In genomic region chr5:102223542-102224444, GRCh38 we compare ENCODE assay signal across 9 cellular contexts.
DNase-seq lines count a peak whose midpoint lies in the region; ATAC-seq, FAIRE-seq and TF ChIP-seq lines count a peak whose summit lies in the region.
"Had no signal": no experiment of that assay in that cellular context is flagged by ENCODE, and none has a peak within 500 bp of the region (broad histone marks: within the 10 kb centered on the region; RNA-seq: fewer than 3 reads in every experiment).

No MANE protein-coding gene starts in this region.

- no peak overlapping the region for H3K9ac ChIP-seq in keratinocyte (ENCODE audit: control insufficient read depth, extremely low read depth, insufficient read depth, low read length)

- dilution Hi-C loops in keratinocyte (cut with MboI; ENCODE audit: extremely low pct_ligation_motif_present, low sequenced_read_pairs): no loop called here

- no peak overlapping the region for H2AFZ ChIP-seq in keratinocyte (ENCODE audit: control insufficient read depth, low read length)

- no peaks in the 10 kb centered on the region for H3K79me2 ChIP-seq in keratinocyte (ENCODE audit: control insufficient read depth, insufficient read depth, low read length)

- TF ChIP-seq CTCF in keratinocyte (optimal IDR thresholded peaks at IDR 0.05 in 1 of 3, IDR thresholded peaks at IDR 0.05 in 1 of 3, conservative IDR thresholded peaks at IDR 0.05 in 1 of 3; ENCODE audit: extremely low read depth in 1 of 3, insufficient read depth in 2 of 3, low read length in 3 of 3): peak in 2 of 3 experiments; percentile 25 to 40
- TF ChIP-seq CTCF in thyroid gland (IDR thresholded peaks at IDR 0.05): peak in 3 of 6 experiments; percentile 34 to 41 (median 34)

- H3K9me3 ChIP-seq in keratinocyte (ENCODE audit: control insufficient read depth, low read depth, low read length) (no peaks in the 10 kb centered on the region), thyroid gland (no peaks in the 10 kb centered on the region)
- H3K9me3 ChIP-seq: SJCRH30 had no signal

- H3K36me3 ChIP-seq in keratinocyte (ENCODE audit: control insufficient read depth in 2 of 2, extremely low read depth in 1 of 2, insufficient read depth in 2 of 2, low read length in 2 of 2): no peaks in the 10 kb centered on the region
- H3K36me3 ChIP-seq in thyroid gland: no peaks in the 10 kb centered on the region
- H3K36me3 ChIP-seq: SJCRH30 had no signal

- intact Hi-C loops in thyroid gland (cut with DNase I): no loop called here

- H3K9me1 ChIP-seq in keratinocyte (ENCODE audit: control insufficient read depth, extremely low read depth, insufficient read depth, low read length): no peaks in the 10 kb centered on the region

- H3K4me3 ChIP-seq in keratinocyte (ENCODE audit: control insufficient read depth in 2 of 3, extremely low read depth in 1 of 3, insufficient read depth in 2 of 3, low read depth in 1 of 3, low read length in 3 of 3): no peak overlapping the region
- no peak overlapping the region for H3K4me3 ChIP-seq in thyroid gland (replicated peaks in 1 of 3)
- H3K4me3 ChIP-seq: SJCRH30 had no signal

- H4K20me1 ChIP-seq in keratinocyte (ENCODE audit: control insufficient read depth, extremely low read depth, insufficient read depth, low read length): no peaks in the 10 kb centered on the region

- no peak overlapping the region for H3K27ac ChIP-seq in keratinocyte (ENCODE audit: control insufficient read depth, insufficient read depth, low read length)
- no peak overlapping the region for H3K27ac ChIP-seq in thyroid gland
- H3K27ac ChIP-seq: SJCRH30 had no signal

- DNase-seq in COLO829 (ENCODE audit: low spot score) (peak; percentile 13), KBM-7 (peak; percentile 69), SW480 (ENCODE audit: low spot score) (peak; percentile 68), keratinocyte (ENCODE audit: low read depth, low spot score) (no peak), putamen (ENCODE audit: low spot score) (no peak), thyroid gland (no peak)
- DNase-seq in activated naive CD4-positive, alpha-beta T cell (lab: John Stamatoyannopoulos, UW): no peak

- 90 to 94% methylated on average over 5 of the region's 5 CpGs for WGBS in thyroid gland, 2 donors

- H3K4me2 ChIP-seq in keratinocyte (ENCODE audit: control insufficient read depth, extremely low read depth, insufficient read depth, low read depth, low read length): no peak overlapping the region

- FAIRE-seq in keratinocyte (lab: Jason Lieb, UNC): no peak

- H3K27me3 ChIP-seq in keratinocyte (ENCODE audit: control insufficient read depth, extremely low read depth, insufficient read depth, low read length): no peaks in the 10 kb centered on the region
- H3K27me3 ChIP-seq in thyroid gland: no peaks in the 10 kb centered on the region
- H3K27me3 ChIP-seq: SJCRH30 had no signal

- in situ Hi-C loops in KBM-7 (cut with MboI; ENCODE audit: low pct_unique_long_range_greater_than_20kb, low sequenced_read_pairs): no loop called here

- peak; percentile 78 for ATAC-seq in GM18870 (IDR thresholded peaks at IDR 0.05; ENCODE audit: unreplicated experiment)

- no peak for TF ChIP-seq POLR2A in thyroid gland (IDR thresholded peaks at IDR 0.05)

- H3K4me1 ChIP-seq in keratinocyte (ENCODE audit: control insufficient read depth, extremely low read depth, insufficient read depth, low read length): no peaks in the 10 kb centered on the region
- H3K4me1 ChIP-seq in thyroid gland: no peaks in the 10 kb centered on the region
- H3K4me1 ChIP-seq: SJCRH30 had no signal

Comparison
In these comparisons a context has a peak if more than half of its experiments do, and no peak if none do; other contexts are left out.
1. DNase-seq: peak in COLO829 (single experiment), KBM-7 (single experiment) and SW480 (single experiment); none in keratinocyte (single experiment), putamen (single experiment), activated naive CD4-positive, alpha-beta T cell (0 of 4) and thyroid gland (0 of 2).